Comparison of ENCODE assay signal across 1 cellular context in the genomic region with DNA sequence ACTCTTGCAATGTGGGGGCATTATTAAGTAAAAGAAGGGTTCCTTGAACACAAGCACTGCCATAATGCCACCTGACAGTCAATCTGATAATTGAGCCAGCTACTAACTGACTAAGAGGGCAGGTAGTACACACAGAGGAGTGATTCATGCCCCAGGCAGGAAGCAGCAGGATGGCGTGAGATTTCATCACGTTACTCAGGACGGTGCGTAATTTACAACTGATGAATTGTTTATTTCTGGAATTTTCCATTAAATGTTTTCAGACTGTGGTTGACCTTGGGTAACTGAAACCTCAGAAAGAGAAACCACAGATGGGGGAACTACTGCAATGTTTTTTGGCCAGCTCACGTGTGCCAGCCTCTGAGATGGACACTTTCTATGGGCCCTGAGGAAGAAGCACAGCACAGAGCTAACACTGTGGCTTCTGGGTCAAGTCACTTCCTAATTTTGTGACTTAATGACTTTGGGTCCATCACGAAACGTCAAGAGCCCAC.
TF ChIP-seq lines count a peak whose summit lies in the region.

No MANE protein-coding gene starts in this region.

TF ChIP-seq in HCT116, 20 proteins besides CTCF, POLR2A, EP300 and RAD21 (continued from another document):
- TF ChIP-seq, protein P1, sequence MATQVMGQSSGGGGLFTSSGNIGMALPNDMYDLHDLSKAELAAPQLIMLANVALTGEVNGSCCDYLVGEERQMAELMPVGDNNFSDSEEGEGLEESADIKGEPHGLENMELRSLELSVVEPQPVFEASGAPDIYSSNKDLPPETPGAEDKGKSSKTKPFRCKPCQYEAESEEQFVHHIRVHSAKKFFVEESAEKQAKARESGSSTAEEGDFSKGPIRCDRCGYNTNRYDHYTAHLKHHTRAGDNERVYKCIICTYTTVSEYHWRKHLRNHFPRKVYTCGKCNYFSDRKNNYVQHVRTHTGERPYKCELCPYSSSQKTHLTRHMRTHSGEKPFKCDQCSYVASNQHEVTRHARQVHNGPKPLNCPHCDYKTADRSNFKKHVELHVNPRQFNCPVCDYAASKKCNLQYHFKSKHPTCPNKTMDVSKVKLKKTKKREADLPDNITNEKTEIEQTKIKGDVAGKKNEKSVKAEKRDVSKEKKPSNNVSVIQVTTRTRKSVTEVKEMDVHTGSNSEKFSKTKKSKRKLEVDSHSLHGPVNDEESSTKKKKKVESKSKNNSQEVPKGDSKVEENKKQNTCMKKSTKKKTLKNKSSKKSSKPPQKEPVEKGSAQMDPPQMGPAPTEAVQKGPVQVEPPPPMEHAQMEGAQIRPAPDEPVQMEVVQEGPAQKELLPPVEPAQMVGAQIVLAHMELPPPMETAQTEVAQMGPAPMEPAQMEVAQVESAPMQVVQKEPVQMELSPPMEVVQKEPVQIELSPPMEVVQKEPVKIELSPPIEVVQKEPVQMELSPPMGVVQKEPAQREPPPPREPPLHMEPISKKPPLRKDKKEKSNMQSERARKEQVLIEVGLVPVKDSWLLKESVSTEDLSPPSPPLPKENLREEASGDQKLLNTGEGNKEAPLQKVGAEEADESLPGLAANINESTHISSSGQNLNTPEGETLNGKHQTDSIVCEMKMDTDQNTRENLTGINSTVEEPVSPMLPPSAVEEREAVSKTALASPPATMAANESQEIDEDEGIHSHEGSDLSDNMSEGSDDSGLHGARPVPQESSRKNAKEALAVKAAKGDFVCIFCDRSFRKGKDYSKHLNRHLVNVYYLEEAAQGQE (IDR thresholded peaks at IDR 0.05; ENCODE audit: low read depth) = no peak
- TF ChIP-seq, protein P2, sequence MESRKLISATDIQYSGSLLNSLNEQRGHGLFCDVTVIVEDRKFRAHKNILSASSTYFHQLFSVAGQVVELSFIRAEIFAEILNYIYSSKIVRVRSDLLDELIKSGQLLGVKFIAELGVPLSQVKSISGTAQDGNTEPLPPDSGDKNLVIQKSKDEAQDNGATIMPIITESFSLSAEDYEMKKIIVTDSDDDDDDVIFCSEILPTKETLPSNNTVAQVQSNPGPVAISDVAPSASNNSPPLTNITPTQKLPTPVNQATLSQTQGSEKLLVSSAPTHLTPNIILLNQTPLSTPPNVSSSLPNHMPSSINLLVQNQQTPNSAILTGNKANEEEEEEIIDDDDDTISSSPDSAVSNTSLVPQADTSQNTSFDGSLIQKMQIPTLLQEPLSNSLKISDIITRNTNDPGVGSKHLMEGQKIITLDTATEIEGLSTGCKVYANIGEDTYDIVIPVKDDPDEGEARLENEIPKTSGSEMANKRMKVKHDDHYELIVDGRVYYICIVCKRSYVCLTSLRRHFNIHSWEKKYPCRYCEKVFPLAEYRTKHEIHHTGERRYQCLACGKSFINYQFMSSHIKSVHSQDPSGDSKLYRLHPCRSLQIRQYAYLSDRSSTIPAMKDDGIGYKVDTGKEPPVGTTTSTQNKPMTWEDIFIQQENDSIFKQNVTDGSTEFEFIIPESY (IDR thresholded peaks at IDR 0.05; ENCODE audit: extremely low read depth, insufficient replicate concordance, low read length) = peak; percentile 25
- TF ChIP-seq CEBPB (IDR thresholded peaks at IDR 0.05; ENCODE audit: low read depth) (peak; percentile 96), SRF (IDR thresholded peaks at IDR 0.05; ENCODE audit: low read depth) (peak; percentile 49; the same call in 1 of the 2 replicates), EZH2phosphoT487 (IDR thresholded peaks at IDR 0.05; ENCODE audit: borderline replicate concordance) (no peak), EGR1 (IDR thresholded peaks at IDR 0.05; ENCODE audit: low read depth) (no peak; the same call in 1 of the 2 replicates), FOSL1 (IDR thresholded peaks at IDR 0.05; ENCODE audit: low read depth) (peak; percentile 86), SIN3A (IDR thresholded peaks at IDR 0.05; ENCODE audit: low read depth) (0 out of 2 replicates have a peak, but pooled peaks have one; percentile 56), SP1 (IDR thresholded peaks at IDR 0.05; ENCODE audit: low read depth) (peak; percentile 97), CBX3 (IDR thresholded peaks at IDR 0.05; ENCODE audit: low read depth) (peak; percentile 79), TCF7L2 (IDR thresholded peaks at IDR 0.05; ENCODE audit: borderline replicate concordance, extremely low read depth, insufficient read depth, insufficient read length) (peak; percentile 30)
- TF ChIP-seq, protein P3, sequence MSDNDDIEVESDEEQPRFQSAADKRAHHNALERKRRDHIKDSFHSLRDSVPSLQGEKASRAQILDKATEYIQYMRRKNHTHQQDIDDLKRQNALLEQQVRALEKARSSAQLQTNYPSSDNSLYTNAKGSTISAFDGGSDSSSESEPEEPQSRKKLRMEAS (IDR thresholded peaks at IDR 0.05) = peak; percentile 80
